23 cellular contexts compared by ENCODE assay signal in the genomic region with DNA sequence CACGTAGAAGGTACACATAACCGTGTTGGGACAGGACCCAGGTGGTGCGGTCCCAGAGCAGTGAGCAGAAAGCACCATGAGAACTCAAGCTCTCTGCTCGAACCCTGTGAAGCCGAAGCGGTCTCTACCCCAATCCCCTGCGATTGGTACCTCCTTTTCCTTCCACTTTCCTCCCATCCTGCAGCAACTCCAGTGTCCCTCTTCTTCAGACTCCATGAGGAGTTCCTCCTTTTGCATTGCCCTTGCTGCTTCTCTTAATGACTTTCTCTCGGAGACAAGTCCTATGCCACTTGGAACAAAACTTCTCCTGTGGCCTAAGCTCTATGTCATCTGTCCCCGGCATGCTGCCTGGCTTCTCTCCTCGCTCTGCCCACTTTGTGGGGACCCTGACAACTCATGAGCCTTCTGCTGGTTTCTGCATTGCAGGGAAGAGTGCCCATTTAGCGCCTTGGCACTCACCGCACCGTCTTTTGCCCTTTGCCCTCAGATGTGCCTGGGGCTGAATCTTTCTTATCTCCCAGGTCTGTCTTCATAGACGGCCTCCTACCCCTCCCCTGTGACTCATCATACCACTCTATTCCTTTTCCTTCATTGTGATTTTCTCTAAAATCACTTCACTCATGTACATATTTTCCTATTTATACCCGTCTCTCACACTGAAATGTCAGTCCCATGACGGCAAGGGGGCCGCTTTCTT. TPM values are rescaled to one million over a fixed set of nuclear protein-coding genes. Genes with fewer than 3 reads are reported as not detected.
DNase-seq lines count a peak whose midpoint lies in the region; ATAC-seq, FAIRE-seq and TF ChIP-seq lines count a peak whose summit lies in the region.
"Had no signal": no experiment of that assay in that cellular context is flagged by ENCODE, and none has a peak within 500 bp of the region (broad histone marks: within the 10 kb centered on the region; RNA-seq: fewer than 3 reads in every experiment).

No MANE protein-coding gene starts in this region.

- H3K18ac ChIP-seq in trophoblast cell (ENCODE audit: low read length) = no peak overlapping the region

- H3K9ac ChIP-seq in trophoblast cell (ENCODE audit: low read length) = no peak overlapping the region
- H3K9ac ChIP-seq: GM23248 had no signal

- H3K27ac ChIP-seq in CD8-positive, alpha-beta T cell (ENCODE audit: low read depth, low read length) = no peak overlapping the region
- H3K27ac ChIP-seq in trophoblast cell (ENCODE audit: low read depth, low read length) = no peak overlapping the region
- H3K27ac ChIP-seq in pancreas = no peak overlapping the region
- H3K27ac ChIP-seq: GM23248 had no signal

- no peak overlapping the region for H4K12ac ChIP-seq in trophoblast cell (ENCODE audit: low read depth, low read length)

- H3K23ac ChIP-seq in trophoblast cell (ENCODE audit: low read length) = no peak overlapping the region

- no peaks in the 10 kb centered on the region for H3K27me3 Mint-ChIP-seq in activated naive CD8-positive, alpha-beta T cell
- H3K27me3 Mint-ChIP-seq in activated naive CD8-positive, alpha-beta T cell treated with anti-CD3 and anti-CD28 coated beads, Interleukin-2, amount 50 U/mL, for 24 hours = no peaks in the 10 kb centered on the region
- no peaks in the 10 kb centered on the region for H3K27me3 Mint-ChIP-seq in CD8-positive, alpha-beta T cell (ENCODE audit: low read depth)

- peak overlapping the region; percentile 79 for H3K27ac Mint-ChIP-seq in activated naive CD8-positive, alpha-beta T cell
- no peak overlapping the region for H3K27ac Mint-ChIP-seq in activated naive CD8-positive, alpha-beta T cell treated with anti-CD3 and anti-CD28 coated beads, Interleukin-2, amount 50 U/mL, for 24 hours
- peak overlapping the region; percentile 18 for H3K27ac Mint-ChIP-seq in CD8-positive, alpha-beta T cell

- H3K4me3 Mint-ChIP-seq in activated naive CD8-positive, alpha-beta T cell = peak overlapping the region; percentile 39
- no peak overlapping the region for H3K4me3 Mint-ChIP-seq in activated naive CD8-positive, alpha-beta T cell treated with anti-CD3 and anti-CD28 coated beads, Interleukin-2, amount 50 U/mL, for 24 hours
- H3K4me3 Mint-ChIP-seq in CD8-positive, alpha-beta T cell = no peak overlapping the region

- POLR2A ChIA-PET in CD8-positive, alpha-beta T cell (lab: Charles Lee) = interaction anchor here (1.3 to 4.8 kb wide), 2 partner anchors 10 to 122 kb away, joined by 3 to 30 read pairs; a partner anchor contains a TSS

- H2BK120ac ChIP-seq in trophoblast cell (ENCODE audit: insufficient read depth, low read length, poor library complexity) = no peak overlapping the region

- no peak overlapping the region for H3K4ac ChIP-seq in trophoblast cell (ENCODE audit: low read depth, low read length)

- no peak overlapping the region for H4K91ac ChIP-seq in trophoblast cell (ENCODE audit: low read depth, low read length)

- DNase-seq in activated naive CD8-positive, alpha-beta T cell treated with anti-CD3 and anti-CD28 coated beads, Interleukin-2, amount 50 U/mL, for 24 hours = no peak
- no peak for DNase-seq in CD8-positive, alpha-beta T cell
- DNase-seq in islet precursor cell (peak; percentile 32), trophoblast cell (peak; percentile 38 to 70), NCI-H2107 (lab: John Stamatoyannopoulos, UW) (no peak), pancreas (no peak), HTR-8/SVneo (ENCODE audit: insufficient read length, low spot score) (no peak)
- DNase-seq: Calu3, DMS53, EL, GM23248, IMR-90, NCI-H1417 treated with DMSO at 0.1 percent for 48 hours, NCI-H1930, NCI-H345, NCI-H524 treated with DMSO at 0.1 percent for 48 hours, RPMI8226, SIG-M5 had no signal

- no peaks in the 10 kb centered on the region for H3K9me3 ChIP-seq in CD8-positive, alpha-beta T cell (ENCODE audit: low read length)
- H3K9me3 ChIP-seq in trophoblast cell (ENCODE audit: insufficient read depth, low read depth, low read length) (peaks cover 6% of the 10 kb centered on the region), pancreas (no peaks in the 10 kb centered on the region)
- H3K9me3 ChIP-seq: HAP-1 had no signal

- TF ChIP-seq CTCF in CD8-positive, alpha-beta T cell (IDR thresholded peaks at IDR 0.05) = no peak
- TF ChIP-seq CTCF in pancreas (IDR thresholded peaks at IDR 0.05) = no peak

- no peaks in the 10 kb centered on the region for H3K27me3 ChIP-seq in CD8-positive, alpha-beta T cell (ENCODE audit: insufficient read depth, low read length)
- H3K27me3 ChIP-seq in trophoblast cell (ENCODE audit: insufficient read depth, low read length) (no peaks in the 10 kb centered on the region), pancreas (no peaks in the 10 kb centered on the region)

- no peaks in the 10 kb centered on the region for H3K79me1 ChIP-seq in trophoblast cell (ENCODE audit: low read length)

- no peak overlapping the region for H2BK5ac ChIP-seq in trophoblast cell (ENCODE audit: low read depth, low read length, poor library complexity)

- H3K79me2 ChIP-seq in trophoblast cell (ENCODE audit: control insufficient read depth, insufficient read depth, low read length, poor library complexity) = no peaks in the 10 kb centered on the region

- no peak overlapping the region for H3K14ac ChIP-seq in trophoblast cell (ENCODE audit: low read length)

- no peaks in the 10 kb centered on the region for H3K36me3 ChIP-seq in CD8-positive, alpha-beta T cell (ENCODE audit: insufficient read depth, low read length)
- H3K36me3 ChIP-seq in trophoblast cell (ENCODE audit: control insufficient read depth in 1 of 2, insufficient read depth in 2 of 2, low read length in 2 of 2) = no peaks in the 10 kb centered on the region
- H3K36me3 ChIP-seq in pancreas = no peaks in the 10 kb centered on the region
- H3K36me3 ChIP-seq: HAP-1 had no signal

- intact Hi-C loops in CD8-positive, alpha-beta T cell (cut with DNase I, micrococcal nuclease) = loop anchor here in 1 of 2 experiments (5.0 to 10.0 kb wide), 2 partner anchors 67 to 1760 kb away; a partner anchor contains a TSS
- intact Hi-C loops in pancreas (cut with DNase I) = no loop called here

- no peak for ATAC-seq in activated naive CD8-positive, alpha-beta T cell treated with anti-CD3 and anti-CD28 coated beads, Interleukin-2, amount 50 U/mL, for 24 hours
- no peak for ATAC-seq in CD8-positive, alpha-beta T cell
- ATAC-seq in pancreas = no peak
- ATAC-seq: GM12878 had no signal

- peaks cover 93% of the 10 kb centered on the region for H3K4me1 Mint-ChIP-seq in activated naive CD8-positive, alpha-beta T cell (ENCODE audit: low read depth)
- H3K4me1 Mint-ChIP-seq in activated naive CD8-positive, alpha-beta T cell treated with anti-CD3 and anti-CD28 coated beads, Interleukin-2, amount 50 U/mL, for 24 hours = peaks cover 84% of the 10 kb centered on the region
- H3K4me1 Mint-ChIP-seq in CD8-positive, alpha-beta T cell (ENCODE audit: low read depth) = peaks cover 95% of the 10 kb centered on the region

- no peak overlapping the region for H4K8ac ChIP-seq in trophoblast cell (ENCODE audit: low read depth, low read length)

- no peak overlapping the region for H3K4me2 ChIP-seq in trophoblast cell (ENCODE audit: low read length)

- CTCF ChIA-PET in CD8-positive, alpha-beta T cell (lab: Charles Lee) = interaction anchor here (0.6 to 4.0 kb wide), 6 partner anchors 10 to 67 kb away, joined by 3 to 23 read pairs (median 4); a partner anchor contains a TSS

- FAIRE-seq in pancreas (lab: Jason Lieb, UNC) (no peak), HTR-8/SVneo (lab: Jason Lieb, UNC) (no peak)
- FAIRE-seq: GM12878 had no signal

- no peak overlapping the region for H3K4me3 ChIP-seq in CD8-positive, alpha-beta T cell (ENCODE audit: low read depth, low read length)
- H3K4me3 ChIP-seq in trophoblast cell (ENCODE audit: low read depth, low read length) (no peak overlapping the region), pancreas (no peak overlapping the region)
- H3K4me3 ChIP-seq: GM12878, GM23248, HAP-1 had no signal

- no CpG with 5 or more reads among the region's 17 CpGs for WGBS in trophoblast cell (ENCODE audit: extremely low coverage, insufficient coverage, insufficient read length)
- 59 to 66% methylated on average over 17 of the region's 17 CpGs for WGBS in pancreas, 2 donors

- H2AFZ ChIP-seq in trophoblast cell (ENCODE audit: insufficient read depth, low read length, poor library complexity) = no peak overlapping the region
- H2AFZ ChIP-seq: GM23248 had no signal

- peaks cover 3% of the 10 kb centered on the region for H3K36me3 Mint-ChIP-seq in activated naive CD8-positive, alpha-beta T cell
- no peaks in the 10 kb centered on the region for H3K36me3 Mint-ChIP-seq in activated naive CD8-positive, alpha-beta T cell treated with anti-CD3 and anti-CD28 coated beads, Interleukin-2, amount 50 U/mL, for 24 hours (ENCODE audit: low read depth)
- peaks cover 15% of the 10 kb centered on the region for H3K36me3 Mint-ChIP-seq in CD8-positive, alpha-beta T cell

- no peak overlapping the region for H2BK12ac ChIP-seq in trophoblast cell (ENCODE audit: low read length)

- no peaks in the 10 kb centered on the region for H3K9me3 Mint-ChIP-seq in activated naive CD8-positive, alpha-beta T cell (ENCODE audit: low read depth)
- no peaks in the 10 kb centered on the region for H3K9me3 Mint-ChIP-seq in activated naive CD8-positive, alpha-beta T cell treated with anti-CD3 and anti-CD28 coated beads, Interleukin-2, amount 50 U/mL, for 24 hours
- H3K9me3 Mint-ChIP-seq in CD8-positive, alpha-beta T cell = no peaks in the 10 kb centered on the region

- peaks cover 77% of the 10 kb centered on the region for H3K4me1 ChIP-seq in CD8-positive, alpha-beta T cell (ENCODE audit: insufficient read depth, low read length)
- peaks cover 3 to 5% of the 10 kb centered on the region in 2 experiments for H3K4me1 ChIP-seq in trophoblast cell (ENCODE audit: control insufficient read depth in 1 of 2, insufficient read depth in 2 of 2, low read length in 2 of 2)
- H3K4me1 ChIP-seq in pancreas = no peaks in the 10 kb centered on the region
- H3K4me1 ChIP-seq: HAP-1 had no signal

- H2AK5ac ChIP-seq in trophoblast cell (ENCODE audit: low read length) = no peak overlapping the region

RNA-seq across cellular contexts. Expression of a gene that starts 9.2 kb away (rescaled TPM):
- total RNA-seq in CD8-positive, alpha-beta T cell = 10 to 100 TPM; 15.3 to 16.3 TPM
- polyA plus RNA-seq in trophoblast cell (2013) = not detected in 2 replicates
- under 1 TPM; 0.04 to 0.23 (median 0.13) TPM for total RNA-seq in pancreas
- under 1 TPM; 0.16 to 0.19 TPM for polyA plus RNA-seq in pancreas
- total RNA-seq: Calu3, GM23248, HT-29, IMR-90, M059J had no signal
- polyA plus RNA-seq: GM23248, IMR-90 had no signal

Comparison
In these comparisons a context has a peak if more than half of its experiments do, and no peak if none do; other contexts are left out.
1. DNase-seq: peak in islet precursor cell (single experiment) and trophoblast cell (2 of 2); none in activated naive CD8-positive, alpha-beta T cell treated with anti-CD3 and anti-CD28 coated beads, Interleukin-2, amount 50 U/mL, for 24 hours (single experiment), CD8-positive, alpha-beta T cell (0 of 7), NCI-H2107 (single experiment), pancreas (0 of 6) and HTR-8/SVneo (single experiment).
2. RNA of a gene that starts 9.2 kb away (total RNA-seq): 15.3 to 16.3 TPM in CD8-positive, alpha-beta T cell; 0.04 to 0.23 TPM in pancreas; every median in the first group is over 10 times any median in the second.